In genomic region chr5:143244000-143244736, GRCh38 we compare ENCODE assay signal across 10 cellular contexts.
DNase-seq lines count a peak whose midpoint lies in the region; ATAC-seq lines count a peak whose summit lies in the region.
"Had no signal": no experiment of that assay in that cellular context is flagged by ENCODE, and none has a peak within 500 bp of the region (broad histone marks: within the 10 kb centered on the region; RNA-seq: fewer than 3 reads in every experiment).

No MANE protein-coding gene starts in this region.

- DNase-seq in GM03348 (ENCODE audit: low spot score) (peak; percentile 89), amniotic epithelial cell (ENCODE audit: low read depth) (peak; percentile 96), left cardiac atrium (peak; percentile 79), NCI-H146 (lab: John Stamatoyannopoulos, UW) (no peak)
- DNase-seq in stimulated activated CD8-positive, alpha-beta memory T cell treated with anti-CD3 and anti-CD28 coated beads, Interleukin-4, amount 100 ng/mL, for 48 hours = no peak
- no peak for DNase-seq in effector CD8-positive, alpha-beta T cell (lab: John Stamatoyannopoulos, UW)
- DNase-seq: NCI-H1092 had no signal

- no peaks in the 10 kb centered on the region for H3K36me3 ChIP-seq in skeletal muscle satellite cell (ENCODE audit: insufficient read depth, low read length)

- H3K4me2 ChIP-seq in skeletal muscle satellite cell (ENCODE audit: low read length) = peak overlapping the region; percentile 76

- peak overlapping the region; percentile 54 for H3K4me3 ChIP-seq in skeletal muscle satellite cell (ENCODE audit: low read length)

- intact Hi-C loops in left cardiac atrium (cut with DNase I) = no loop called here

- peaks cover 57% of the 10 kb centered on the region for H3K4me1 ChIP-seq in skeletal muscle satellite cell (ENCODE audit: control insufficient read depth, insufficient read depth, low read length)

- H3K9me3 ChIP-seq in skeletal muscle satellite cell (replicated peaks; ENCODE audit: low read length) = no peaks in the 10 kb centered on the region

- ATAC-seq in left cardiac atrium = peak; percentile 93
- no peak for ATAC-seq in GM21360 (IDR thresholded peaks at IDR 0.05; ENCODE audit: unreplicated experiment)

- no peaks in the 10 kb centered on the region for H3K27me3 ChIP-seq in skeletal muscle satellite cell (ENCODE audit: control insufficient read depth, insufficient read depth, low read length)

- peak overlapping the region; percentile 77 for H3K9ac ChIP-seq in skeletal muscle satellite cell (ENCODE audit: low read depth, low read length)
- H3K9ac ChIP-seq: parathyroid adenoma had no signal

Comparison
In these comparisons a context has a peak if more than half of its experiments do, and no peak if none do; other contexts are left out.
1. DNase-seq: peak in GM03348 (single experiment), amniotic epithelial cell (single experiment) and left cardiac atrium (single experiment); none in NCI-H146 (single experiment), stimulated activated CD8-positive, alpha-beta memory T cell treated with anti-CD3 and anti-CD28 coated beads, Interleukin-4, amount 100 ng/mL, for 48 hours (single experiment) and effector CD8-positive, alpha-beta T cell (single experiment).